Comparison of ENCODE assay signal across 30 cellular contexts in the genomic region with DNA sequence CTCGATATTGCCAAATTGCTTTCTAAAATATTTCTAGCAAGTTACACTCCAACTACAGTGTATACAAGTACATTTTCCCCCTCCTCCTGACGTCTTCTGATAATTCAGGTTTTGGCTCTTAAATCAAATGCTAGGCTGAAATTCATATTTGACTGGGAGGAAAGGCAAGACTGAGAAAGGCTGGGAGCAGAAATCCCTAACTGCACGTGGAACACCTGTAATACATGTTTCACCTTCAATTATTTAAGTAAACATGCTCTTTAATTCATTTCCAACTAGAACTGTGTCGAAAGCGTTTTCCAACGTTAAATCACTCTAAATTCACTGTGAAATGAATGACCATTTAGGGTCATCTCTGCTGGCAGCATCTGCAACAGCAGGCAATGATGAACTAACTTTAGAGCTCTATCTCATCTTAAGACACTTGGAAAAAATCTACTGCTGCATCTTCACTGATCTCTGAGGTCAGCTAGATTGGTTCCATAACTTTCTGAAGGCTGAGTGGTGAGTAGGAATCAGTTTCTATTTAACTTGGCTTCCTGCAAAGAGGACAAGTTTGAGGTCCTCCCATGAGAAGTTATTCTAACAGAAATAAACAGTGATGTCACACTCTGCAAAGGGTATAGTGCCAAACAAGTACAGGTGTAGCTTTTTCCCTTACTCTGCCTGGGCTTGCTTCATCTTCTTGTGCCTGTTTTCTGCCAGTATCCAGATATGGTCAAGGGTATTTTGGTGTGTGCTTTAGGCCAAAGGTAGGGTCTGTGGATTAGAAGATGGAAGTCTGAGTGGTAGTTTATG.
"Had no signal": no experiment of that assay in that cellular context is flagged by ENCODE, and none has a peak within 500 bp of the region (broad histone marks: within the 10 kb centered on the region; RNA-seq: fewer than 3 reads in every experiment).

No MANE protein-coding gene starts in this region.

- ATAC-seq: activated CD4-positive, alpha-beta T cell treated with anti-CD3 and anti-CD28 coated beads for 36 hours; activated CD4-positive, CD25-positive, alpha-beta regulatory T cell treated with anti-CD3 and anti-CD28 coated beads, Interleukin-2, amount 50 U/mL, for 24 hours; activated CD8-positive, alpha-beta memory T cell treated with anti-CD3 and anti-CD28 coated beads, Interleukin-2, amount 10 ng/mL, durations not matched to agents 7 days and 5 days; activated CD8-positive, alpha-beta T cell treated with anti-CD3 and anti-CD28 coated beads, Interleukin-2, amount 10 ng/mL, durations not matched to agents 7 days and 5 days; activated naive CD8-positive, alpha-beta T cell treated with anti-CD3 and anti-CD28 coated beads, Interleukin-2, amount 50 U/mL, for 24 hours; gastroesophageal sphincter; heart right ventricle; T-helper 17 cell had no signal

- DNase-seq: activated B cell treated with CpG ODN at 0.5 μM for 24 hours; activated CD4-positive, alpha-beta memory T cell treated with anti-CD3 and anti-CD28 coated beads for 36 hours; activated CD4-positive, alpha-beta T cell treated with anti-CD3 and anti-CD28 coated beads for 36 hours; activated CD4-positive, alpha-beta T cell treated with anti-CD3 and anti-CD28 coated beads, Interleukin-2, amount 10 ng/mL, durations not matched to agents 24 days and 14 days; activated CD8-positive, alpha-beta memory T cell treated with anti-CD3 and anti-CD28 coated beads, Interleukin-2, amount 10 ng/mL, durations not matched to agents 7 days and 5 days; activated CD8-positive, alpha-beta memory T cell treated with anti-CD3 and anti-CD28 coated beads, Interleukin-2, amount 50 U/mL, for 4 hours; activated CD8-positive, alpha-beta T cell treated with anti-CD3 and anti-CD28 coated beads, Interleukin-2, amount 10 ng/mL, durations not matched to agents 7 days and 5 days; activated effector memory CD4-positive, alpha-beta T cell treated with anti-CD3 and anti-CD28 coated beads, Interleukin-2, amount 50 U/mL, for 16 hours; activated naive CD4-positive, alpha-beta T cell treated with anti-CD3 and anti-CD28 coated beads for 36 hours; activated naive CD8-positive, alpha-beta T cell treated with anti-CD3 and anti-CD28 coated beads for 36 hours; activated naive CD8-positive, alpha-beta T cell treated with anti-CD3 and anti-CD28 coated beads, Interleukin-2, amount 50 U/mL, for 24 hours; activated T-cell treated with anti-CD3 and anti-CD28 coated beads, Interleukin-2, amount 50 U/mL, for 1 hour; activated T-cell treated with anti-CD3 and anti-CD28 coated beads, Interleukin-2, amount 50 U/mL, for 48 hours; adrenal gland; amygdala; aorta; central memory CD4-positive, alpha-beta T cell; cerebellar nuclear complex; colonic mucosa; effector CD8-positive, alpha-beta T cell; esophagus squamous epithelium; foreskin melanocyte; heart right ventricle; T-helper 17 cell; T1000; WERI-Rb-1 had no signal

- FAIRE-seq: endometrium, endothelial cell of umbilical vein had no signal
